In genomic region chr22:34281738-34282137, GRCh38 we compare ENCODE assay signal across 28 cellular contexts.
"Had no signal": no experiment of that assay in that cellular context is flagged by ENCODE, and none has a peak within 500 bp of the region (broad histone marks: within the 10 kb centered on the region; RNA-seq: fewer than 3 reads in every experiment).

No MANE protein-coding gene starts in this region.

- H3K4me3 ChIP-seq: ascending aorta, breast epithelium, cardiac muscle cell, colonic mucosa, esophagus squamous epithelium, gastroesophageal sphincter had no signal

- H3K9me3 ChIP-seq: ascending aorta, breast epithelium, colonic mucosa, esophagus squamous epithelium, gastroesophageal sphincter had no signal

- H3K27me3 ChIP-seq: ascending aorta, breast epithelium, cardiac muscle cell, colonic mucosa, esophagus squamous epithelium had no signal

- H3K4me1 ChIP-seq: ascending aorta, breast epithelium, colonic mucosa, esophagus squamous epithelium, gastroesophageal sphincter had no signal

- DNase-seq: activated CD4-positive, alpha-beta memory T cell treated with anti-CD3 and anti-CD28 coated beads, Interleukin-2, amount 10 ng/mL, durations not matched to agents 7 days and 5 days; activated CD4-positive, alpha-beta T cell treated with anti-CD3 and anti-CD28 coated beads for 1 hour; activated CD4-positive, alpha-beta T cell treated with anti-CD3 and anti-CD28 coated beads for 4 hours; activated CD4-positive, alpha-beta T cell treated with anti-CD3 and anti-CD28 coated beads, Interleukin-2, amount 10 ng/mL, durations not matched to agents 7 days and 5 days; activated CD4-positive, alpha-beta T cell treated with anti-CD3 and anti-CD28 coated beads, Interleukin-2, amount 50 U/mL, for 4 hours; activated CD8-positive, alpha-beta memory T cell treated with anti-CD3 and anti-CD28 coated beads, Interleukin-2, amount 50 U/mL, for 48 hours; activated gamma-delta T cell; activated naive CD4-positive, alpha-beta T cell; activated naive CD4-positive, alpha-beta T cell treated with anti-CD3 and anti-CD28 coated beads, Interleukin-2, amount 10 ng/mL, durations not matched to agents 7 days and 5 days; activated naive CD8-positive, alpha-beta T cell treated with anti-CD3 and anti-CD28 coated beads, Interleukin-2, amount 10 ng/mL, durations not matched to agents 7 days and 5 days; activated T-cell treated with anti-CD3 and anti-CD28 coated beads for 4 hours; activated T-cell treated with anti-CD3 and anti-CD28 coated beads, Interleukin-2, amount 50 U/mL, for 24 hours; activated T-cell treated with anti-CD3 and anti-CD28 coated beads, Interleukin-2, amount 50 U/mL, for 72 hours; central memory CD4-positive, alpha-beta T cell; cerebellar nuclear complex; colonic mucosa; effector CD8-positive, alpha-beta T cell; esophagus squamous epithelium; foreskin melanocyte; T-helper 1 cell; T-helper 17 cell had no signal

- ATAC-seq: activated naive CD4-positive, alpha-beta T cell treated with anti-CD3 and anti-CD28 coated beads, Interleukin-2, amount 50 U/mL, for 72 hours; activated T-cell treated with anti-CD3 and anti-CD28 coated beads, Interleukin-2, amount 50 U/mL, for 72 hours; gastroesophageal sphincter; T-helper 17 cell; WTC11 had no signal

- H3K27ac ChIP-seq: ascending aorta, breast epithelium, cardiac muscle cell, colonic mucosa, epithelial cell of prostate, esophagus squamous epithelium, gastroesophageal sphincter had no signal
